Comparison of ENCODE assay signal across 12 cellular contexts in genomic region chr19:37903096-37903495, GRCh38. TPM values are rescaled to one million over a fixed set of nuclear protein-coding genes. Genes with fewer than 3 reads are reported as not detected.
DNase-seq lines count a peak whose midpoint lies in the region; ATAC-seq and TF ChIP-seq lines count a peak whose summit lies in the region.
"Had no signal": no experiment of that assay in that cellular context is flagged by ENCODE, and none has a peak within 500 bp of the region (broad histone marks: within the 10 kb centered on the region; RNA-seq: fewer than 3 reads in every experiment).

No MANE protein-coding gene starts in this region.

- H3K36me3 Mint-ChIP-seq in activated B cell treated with CpG ODN at 0.5 μM for 24 hours (ENCODE audit: low read depth) (peaks cover 5% of the 10 kb centered on the region), nephron (ENCODE audit: low read depth) (no peaks in the 10 kb centered on the region), neural progenitor cell (no peaks in the 10 kb centered on the region)

- no peaks in the 10 kb centered on the region for H3K9me3 Mint-ChIP-seq in activated B cell treated with CpG ODN at 0.5 μM for 24 hours
- H3K9me3 Mint-ChIP-seq in nephron: no peaks in the 10 kb centered on the region
- no peaks in the 10 kb centered on the region for H3K9me3 Mint-ChIP-seq in neural progenitor cell
- H3K9me3 Mint-ChIP-seq: HFFc6 had no signal

- intact Hi-C loops in Right ventricle myocardium superior (cut with DNase I): loop anchor here (5.0 to 10.0 kb wide), 2 partner anchors 184 to 422 kb away; no protein-coding TSS in a partner anchor
- intact Hi-C loops in activated B cell treated with CpG ODN at 0.5 μM for 24 hours (cut with micrococcal nuclease): loop anchor here (2.0 to 10.0 kb wide), 3 partner anchors 232 to 1032 kb away; partner anchors contain the start of genes MRPS12 and SARS2

- no peak for TF ChIP-seq CTCF in cardiac muscle cell (IDR thresholded peaks at IDR 0.05; ENCODE audit: low read depth, low read length)
- no peak for TF ChIP-seq CTCF in activated B cell treated with CpG ODN at 0.5 μM for 24 hours (IDR thresholded peaks at IDR 0.05)
- TF ChIP-seq CTCF in nephron (IDR thresholded peaks at IDR 0.05; ENCODE audit: unreplicated experiment in 3 of 3): no peak
- TF ChIP-seq CTCF in foreskin fibroblast (IDR thresholded peaks at IDR 0.05; ENCODE audit: low read depth, low read length): no peak
- no peak for TF ChIP-seq CTCF in neural progenitor cell (IDR thresholded peaks at IDR 0.05)

- POLR2A ChIA-PET in activated B cell treated with CpG ODN at 0.5 μM for 24 hours (lab: Charles Lee): interaction anchor here (0.6 to 2.8 kb wide), 13 partner anchors 24 to 363 kb away, joined by 3 to 18 read pairs (median 5); no protein-coding TSS in a partner anchor

- H3K36me3 ChIP-seq in cardiac muscle cell: no peaks in the 10 kb centered on the region
- no peaks in the 10 kb centered on the region for H3K36me3 ChIP-seq in neural progenitor cell
- H3K36me3 ChIP-seq: SJCRH30 had no signal

- H2AFZ ChIP-seq in neural progenitor cell (replicated peaks): no peak overlapping the region

- CTCF ChIA-PET in activated B cell treated with CpG ODN at 0.5 μM for 24 hours (lab: Charles Lee): interaction anchor here (0.6 to 6.2 kb wide), 40 partner anchors 13 to 500 kb away, joined by 3 to 77 read pairs (median 5); partner anchors contain the start of genes CATSPERG and FAM98C

- peaks cover 7% of the 10 kb centered on the region for H4K20me1 ChIP-seq in neural progenitor cell (ENCODE audit: low read depth)

- H3K27me3 ChIP-seq in cardiac muscle cell (no peaks in the 10 kb centered on the region), neural progenitor cell (no peaks in the 10 kb centered on the region)
- H3K27me3 ChIP-seq: SJCRH30 had no signal

- no peak overlapping the region for H3K9ac ChIP-seq in neural progenitor cell

- H3K27ac ChIP-seq in cardiac muscle cell (peak overlapping the region; percentile 55), neural progenitor cell (no peak overlapping the region)
- H3K27ac ChIP-seq: SJCRH30 had no signal

- H3K4me1 ChIP-seq in cardiac muscle cell (ENCODE audit: low read depth): peaks cover 9% of the 10 kb centered on the region
- H3K4me1 ChIP-seq in neural progenitor cell: peaks cover 4% of the 10 kb centered on the region

- peak in 1 of 2 donors; percentile 58 for DNase-seq in cardiac muscle cell (ENCODE audit: low read depth in 1 of 2, low spot score in 1 of 2)
- DNase-seq in Right ventricle myocardium superior: no peak
- no peak for DNase-seq in activated B cell treated with CpG ODN at 0.5 μM for 24 hours
- DNase-seq in HuH-7 (ENCODE audit: low spot score): no peak
- DNase-seq in midbrain (lab: John Stamatoyannopoulos, UW): no peak
- DNase-seq in foreskin fibroblast: no peak
- no peak for DNase-seq in neural progenitor cell (ENCODE audit: low spot score)

- H3K27me3 Mint-ChIP-seq in activated B cell treated with CpG ODN at 0.5 μM for 24 hours: no peaks in the 10 kb centered on the region
- no peaks in the 10 kb centered on the region for H3K27me3 Mint-ChIP-seq in nephron (ENCODE audit: low read depth)
- H3K27me3 Mint-ChIP-seq in neural progenitor cell (ENCODE audit: insufficient read depth, low read depth): peaks cover 3% of the 10 kb centered on the region

- no peak overlapping the region for H3K4me2 ChIP-seq in neural progenitor cell

- H3K9me3 ChIP-seq in cardiac muscle cell (ENCODE audit: low read depth): no peaks in the 10 kb centered on the region
- no peaks in the 10 kb centered on the region for H3K9me3 ChIP-seq in neural progenitor cell (ENCODE audit: low read depth)
- H3K9me3 ChIP-seq: SJCRH30 had no signal

- peaks cover 28% of the 10 kb centered on the region for H3K4me1 Mint-ChIP-seq in activated B cell treated with CpG ODN at 0.5 μM for 24 hours
- peaks cover 10% of the 10 kb centered on the region for H3K4me1 Mint-ChIP-seq in nephron
- peaks cover 9% of the 10 kb centered on the region for H3K4me1 Mint-ChIP-seq in neural progenitor cell

- H3F3A ChIP-seq in neural progenitor cell (ENCODE audit: low read depth): peaks cover 13% of the 10 kb centered on the region

- no peak overlapping the region for H3K4me3 ChIP-seq in cardiac muscle cell
- no peak overlapping the region for H3K4me3 ChIP-seq in foreskin fibroblast (ENCODE audit: low read depth in 1 of 2, low read length in 2 of 2)
- no peak overlapping the region for H3K4me3 ChIP-seq in neural progenitor cell
- H3K4me3 ChIP-seq: GM12878, SJCRH30 had no signal

- H3K4me3 Mint-ChIP-seq in activated B cell treated with CpG ODN at 0.5 μM for 24 hours (no peak overlapping the region), nephron (peak overlapping the region; percentile 40 to 59 (median 43)), neural progenitor cell (no peak overlapping the region)
- H3K4me3 Mint-ChIP-seq: HFFc6 had no signal

- H3K27ac Mint-ChIP-seq in activated B cell treated with CpG ODN at 0.5 μM for 24 hours: peak overlapping the region; percentile 73
- H3K27ac Mint-ChIP-seq in nephron: peak overlapping the region in 1 of 3 experiments; percentile 17
- H3K27ac Mint-ChIP-seq in neural progenitor cell: no peak overlapping the region
- H3K27ac Mint-ChIP-seq: HFFc6 had no signal

- H3K79me2 ChIP-seq in neural progenitor cell (ENCODE audit: low read depth): peaks cover 9% of the 10 kb centered on the region

- ATAC-seq in Right ventricle myocardium superior (ENCODE audit: poor library complexity) (no peak), activated B cell treated with CpG ODN at 0.5 μM for 24 hours (ENCODE audit: low read depth) (no peak)

RNA-seq across cellular contexts. Expression of gene WDR87, which starts 3.3 kb away (rescaled TPM):
- not detected in 2 replicates for total RNA-seq in cardiac muscle cell
- polyA plus RNA-seq in cardiac muscle cell: 0.17 TPM in 1 of 2 replicates, not detected in the other
- not detected for total RNA-seq in Right ventricle myocardium superior
- total RNA-seq in activated B cell treated with CpG ODN at 0.5 μM for 24 hours: not detected in 2 replicates
- total RNA-seq in neural progenitor cell (ENCODE audit: low replicate concordance): not detected in 2 replicates
- total RNA-seq: G401, GM12878, HFFc6, SJCRH30 had no signal
- polyA plus RNA-seq: GM12878 had no signal

RNA-seq across cellular contexts. Expression of gene SIPA1L3, which starts 3.9 kb away (rescaled TPM):
- total RNA-seq in cardiac muscle cell (16.4 and 30.3 TPM in 2 replicates), Right ventricle myocardium superior (8.5 TPM), activated B cell treated with CpG ODN at 0.5 μM for 24 hours (120 and 145 TPM in 2 replicates), neural progenitor cell (ENCODE audit: low replicate concordance) (19.2 and 27.0 TPM in 2 replicates)
- 9.3 and 18.4 TPM in 2 replicates for polyA plus RNA-seq in cardiac muscle cell

Comparison
In these comparisons a context has a peak if more than half of its experiments do, and no peak if none do; other contexts are left out.
1. H3K4me3 Mint-ChIP-seq: peak in nephron (3 of 3); none in activated B cell treated with CpG ODN at 0.5 μM for 24 hours (single experiment) and neural progenitor cell (single experiment).